ENCODE assay signal across 8 cellular contexts in genomic region chr12:111413442-111414086, GRCh38. TPM values are rescaled to one million over a fixed set of nuclear protein-coding genes. Genes with fewer than 3 reads are reported as not detected.
DNase-seq lines count a peak whose midpoint lies in the region; ATAC-seq and TF ChIP-seq lines count a peak whose summit lies in the region.

No MANE protein-coding gene starts in this region.

- intact Hi-C loops in left ventricle myocardium superior (cut with micrococcal nuclease) (no loop called here), transverse colon (cut with DNase I; ENCODE audit: low total_unique reads) (no loop called here)

- H3K9me3 ChIP-seq in transverse colon, result no peaks in the 10 kb centered on the region

- H3K27me3 Mint-ChIP-seq in activated naive CD8-positive, alpha-beta T cell, result no peaks in the 10 kb centered on the region
- H3K27me3 Mint-ChIP-seq in activated naive CD8-positive, alpha-beta T cell treated with anti-CD3 and anti-CD28 coated beads for 36 hours, result no peaks in the 10 kb centered on the region
- no peaks in the 10 kb centered on the region for H3K27me3 Mint-ChIP-seq in WTC11 (ENCODE audit: low read depth)

- no peak for ATAC-seq in WTC11
- peak; percentile 62 for ATAC-seq in left ventricle myocardium superior
- no peak for ATAC-seq in GM21529 (IDR thresholded peaks at IDR 0.05; ENCODE audit: unreplicated experiment)

- in situ Hi-C loops in transverse colon (cut with MboI; ENCODE audit: low pct_ligation_motif_present in 1 of 4, low pct_unique_long_range_greater_than_20kb in 1 of 4, low sequenced_read_pairs in 3 of 4), result no loop called here

- no peak overlapping the region for H3K4me3 ChIP-seq in transverse colon

- H3K27ac Mint-ChIP-seq in activated naive CD8-positive, alpha-beta T cell, result peak overlapping the region; percentile 67
- no peak overlapping the region for H3K27ac Mint-ChIP-seq in activated naive CD8-positive, alpha-beta T cell treated with anti-CD3 and anti-CD28 coated beads for 36 hours
- H3K27ac Mint-ChIP-seq in WTC11, result peak overlapping the region; percentile 81

- DNase-seq in activated naive CD8-positive, alpha-beta T cell treated with anti-CD3 and anti-CD28 coated beads for 36 hours, result no peak
- DNase-seq in WTC11 (ENCODE audit: low spot score) (no peak), left ventricle myocardium superior (peak; percentile 79), transverse colon (peak; percentile 56), NCI-H1105 treated with DMSO at 0.1 percent for 48 hours (lab: John Stamatoyannopoulos, UW) (no peak), mucosa of gallbladder (ENCODE audit: low spot score) (no peak)

- H3K36me3 ChIP-seq in transverse colon, result peaks cover 0 to 2% (median under 1%) of the 10 kb centered on the region in 4 donors

- POLR2A ChIA-PET in WTC11 (lab: Charles Lee), result interaction anchor here (1.3 kb wide), 1 partner anchor 31 kb away, joined by 3 read pairs; no protein-coding TSS in a partner anchor

- no peaks in the 10 kb centered on the region for H3K27me3 ChIP-seq in transverse colon

- peaks cover 69% of the 10 kb centered on the region for H3K4me1 Mint-ChIP-seq in activated naive CD8-positive, alpha-beta T cell (ENCODE audit: low read depth)
- H3K4me1 Mint-ChIP-seq in activated naive CD8-positive, alpha-beta T cell treated with anti-CD3 and anti-CD28 coated beads for 36 hours, result peaks cover 54% of the 10 kb centered on the region
- H3K4me1 Mint-ChIP-seq in WTC11, result peaks cover 58% of the 10 kb centered on the region

- no peaks in the 10 kb centered on the region for H3K9me3 Mint-ChIP-seq in activated naive CD8-positive, alpha-beta T cell (ENCODE audit: low read depth)
- H3K9me3 Mint-ChIP-seq in activated naive CD8-positive, alpha-beta T cell treated with anti-CD3 and anti-CD28 coated beads for 36 hours, result no peaks in the 10 kb centered on the region
- H3K9me3 Mint-ChIP-seq in WTC11, result no peaks in the 10 kb centered on the region

- H3K4me1 ChIP-seq in transverse colon, result peaks cover 14 to 52% (median 34%) of the 10 kb centered on the region in 4 donors

- TF ChIP-seq POLR2A in transverse colon (IDR thresholded peaks at IDR 0.05), result no peak

- peak overlapping the region; percentile 54 for H3K4me3 Mint-ChIP-seq in activated naive CD8-positive, alpha-beta T cell
- H3K4me3 Mint-ChIP-seq in activated naive CD8-positive, alpha-beta T cell treated with anti-CD3 and anti-CD28 coated beads for 36 hours, result no peak overlapping the region
- no peak overlapping the region for H3K4me3 Mint-ChIP-seq in WTC11

- WGBS in transverse colon (ENCODE audit: low coverage in 1 of 2), 2 donors, result 67% methylated on average over 12 of the region's 12 CpGs; no CpG with 5 or more reads in 1 of the 2 donors

- no peak for TF ChIP-seq EP300 in transverse colon (IDR thresholded peaks at IDR 0.05; ENCODE audit: low read depth)

- CTCF ChIA-PET in WTC11 (lab: Charles Lee), result interaction anchor here (0.7 to 3.5 kb wide), 7 partner anchors 9 to 38 kb away, joined by 3 to 41 read pairs (median 7); no protein-coding TSS in a partner anchor

- H3K36me3 Mint-ChIP-seq in activated naive CD8-positive, alpha-beta T cell, result peaks cover 2% of the 10 kb centered on the region
- H3K36me3 Mint-ChIP-seq in activated naive CD8-positive, alpha-beta T cell treated with anti-CD3 and anti-CD28 coated beads for 36 hours, result peaks cover 39% of the 10 kb centered on the region
- no peaks in the 10 kb centered on the region for H3K36me3 Mint-ChIP-seq in WTC11

- H3K27ac ChIP-seq in transverse colon, result peak overlapping the region in 3 of 4 donors; percentile 6 to 93 (median 9)

- TF ChIP-seq CTCF in WTC11 (IDR thresholded peaks at IDR 0.05) (no peak), transverse colon (IDR thresholded peaks at IDR 0.05) (no peak)

TF ChIP-seq in WTC11, 78 proteins besides CTCF, POLR2A, EP300 and RAD21:
- TF ChIP-seq USF2 (CRISPR knock-in tag; IDR thresholded peaks at IDR 0.05) (no peak), CDX4 (CRISPR knock-in tag; IDR thresholded peaks at IDR 0.05; ENCODE audit: borderline replicate concordance) (no peak), TEAD1 (CRISPR knock-in tag; IDR thresholded peaks at IDR 0.05) (no peak), ZSCAN18 (CRISPR knock-in tag; IDR thresholded peaks at IDR 0.05) (no peak), ZNF138 (CRISPR knock-in tag; conservative IDR thresholded peaks at IDR 0.05) (no peak), TP53 (CRISPR knock-in tag; IDR thresholded peaks at IDR 0.05) (no peak), PREB (CRISPR knock-in tag; IDR thresholded peaks at IDR 0.05; ENCODE audit: borderline replicate concordance) (no peak), SMAD4 (CRISPR knock-in tag; IDR thresholded peaks at IDR 0.05) (no peak), ATF6 (CRISPR knock-in tag; IDR thresholded peaks at IDR 0.05) (no peak)
TF ChIP-seq in WTC11: peak in this region for 0.

RNA-seq across cellular contexts. Expression of gene SH2B3, which starts 7.8 kb away (rescaled TPM):
- 10 to 100 TPM; 58.5 to 59.4 TPM for total RNA-seq in activated naive CD8-positive, alpha-beta T cell treated with anti-CD3 and anti-CD28 coated beads for 36 hours
- total RNA-seq in WTC11 (2021), result 20.5 to 31.8 TPM (median 20.7 TPM) in 3 replicates
- 45.1 TPM for total RNA-seq in left ventricle myocardium superior
- total RNA-seq in transverse colon, result 10 to 100 TPM; 22.3 to 99.1 (median 43.6) TPM
- total RNA-seq in mucosa of gallbladder, result 21.8 TPM

RNA-seq across cellular contexts. Expression of gene PHETA1, which starts 44.7 kb away (rescaled TPM):
- 1 to 10 TPM; 2.0 to 2.4 TPM for total RNA-seq in activated naive CD8-positive, alpha-beta T cell treated with anti-CD3 and anti-CD28 coated beads for 36 hours
- total RNA-seq in WTC11 (2021), result 12.4 to 18.6 TPM (median 14.9 TPM) in 3 replicates
- total RNA-seq in left ventricle myocardium superior, result 28.6 TPM
- 10 to 100 TPM; 22.4 to 34.8 (median 28.1) TPM for total RNA-seq in transverse colon
- total RNA-seq in mucosa of gallbladder, result 24.1 TPM

Comparison
In these comparisons a context has a peak if more than half of its experiments do, and no peak if none do; other contexts are left out.
1. DNase-seq: peak in left ventricle myocardium superior (single experiment) and transverse colon (single experiment); none in activated naive CD8-positive, alpha-beta T cell treated with anti-CD3 and anti-CD28 coated beads for 36 hours (single experiment), WTC11 (single experiment), NCI-H1105 treated with DMSO at 0.1 percent for 48 hours (single experiment) and mucosa of gallbladder (single experiment).